ENCODE assay signal across 1 cellular context in genomic region chr19:39502640-39503417, GRCh38.
TF ChIP-seq lines count a peak whose summit lies in the region.

No MANE protein-coding gene starts in this region.

TF ChIP-seq in SK-N-SH, 30 proteins besides CTCF, POLR2A, EP300 and RAD21 (continued from another document):
- peak; percentile 93 for TF ChIP-seq MAX (IDR thresholded peaks at IDR 0.05; ENCODE audit: low read depth)
- TF ChIP-seq USF2 (IDR thresholded peaks at IDR 0.05; ENCODE audit: borderline replicate concordance, low read depth, low read length): no peak
- no peak for TF ChIP-seq FOSL2 (IDR thresholded peaks at IDR 0.05; ENCODE audit: borderline replicate concordance, low read depth)
- TF ChIP-seq FOXJ3 (CRISPR knock-in tag; IDR thresholded peaks at IDR 0.05): no peak
- no peak for TF ChIP-seq TCF12 (IDR thresholded peaks at IDR 0.05)
- TF ChIP-seq RXRA (IDR thresholded peaks at IDR 0.05; ENCODE audit: borderline replicate concordance, low read depth): no peak
- no peak for TF ChIP-seq JUND (IDR thresholded peaks at IDR 0.05)
- no peak for TF ChIP-seq ZBTB33 (IDR thresholded peaks at IDR 0.05; ENCODE audit: borderline replicate concordance, low read depth)
- TF ChIP-seq CHD2 (IDR thresholded peaks at IDR 0.05; ENCODE audit: low read length, partially characterized antibody): no peak
- TF ChIP-seq, protein P1, sequence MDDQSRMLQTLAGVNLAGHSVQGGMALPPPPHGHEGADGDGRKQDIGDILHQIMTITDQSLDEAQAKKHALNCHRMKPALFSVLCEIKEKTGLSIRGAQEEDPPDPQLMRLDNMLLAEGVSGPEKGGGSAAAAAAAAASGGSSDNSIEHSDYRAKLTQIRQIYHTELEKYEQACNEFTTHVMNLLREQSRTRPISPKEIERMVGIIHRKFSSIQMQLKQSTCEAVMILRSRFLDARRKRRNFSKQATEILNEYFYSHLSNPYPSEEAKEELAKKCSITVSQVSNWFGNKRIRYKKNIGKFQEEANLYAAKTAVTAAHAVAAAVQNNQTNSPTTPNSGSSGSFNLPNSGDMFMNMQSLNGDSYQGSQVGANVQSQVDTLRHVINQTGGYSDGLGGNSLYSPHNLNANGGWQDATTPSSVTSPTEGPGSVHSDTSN (IDR thresholded peaks at IDR 0.05): no peak
- TF ChIP-seq NRF1 (IDR thresholded peaks at IDR 0.05; ENCODE audit: low read depth, low read length): peak; percentile 64
- no peak for TF ChIP-seq FOXM1 (IDR thresholded peaks at IDR 0.05; ENCODE audit: low read depth)
- TF ChIP-seq RCOR1 (IDR thresholded peaks at IDR 0.05; ENCODE audit: low read length): no peak
- TF ChIP-seq EZH2phosphoT487 (IDR thresholded peaks at IDR 0.05; ENCODE audit: borderline replicate concordance, low read depth): no peak
- no peak for TF ChIP-seq TAF1 (IDR thresholded peaks at IDR 0.05; ENCODE audit: borderline replicate concordance, low read depth, low read length)
- TF ChIP-seq SMC3 (IDR thresholded peaks at IDR 0.05; ENCODE audit: low read depth, low read length): 0 out of 2 replicates have a peak, but pooled peaks have one; percentile 12
- no peak for TF ChIP-seq TEAD4 (IDR thresholded peaks at IDR 0.05; ENCODE audit: borderline replicate concordance, insufficient read depth)
